Comparison of ENCODE assay signal across 15 cellular contexts in genomic region chr2:159086332-159086731, GRCh38.
A peak's percentile ranks its signal among the peaks of the same experiment; 100 is the strongest.
DNase-seq lines count a peak whose midpoint lies in the region; ATAC-seq, FAIRE-seq and TF ChIP-seq lines count a peak whose summit lies in the region.
"Had no signal": no experiment of that assay in that cellular context is flagged by ENCODE, and none has a peak within 500 bp of the region (broad histone marks: within the 10 kb centered on the region; RNA-seq: fewer than 3 reads in every experiment).

No MANE protein-coding gene starts in this region.

- intact Hi-C loops in Calu3 (cut with micrococcal nuclease; ENCODE audit: unreplicated experiment) = no loop called here

- H3K4me1 Mint-ChIP-seq in nephron (peaks cover 74% of the 10 kb centered on the region), Calu3 (ENCODE audit: low read depth, unreplicated experiment) (peaks cover 32% of the 10 kb centered on the region)
- peaks cover 22% of the 10 kb centered on the region for H3K4me1 Mint-ChIP-seq in activated CD8-positive, alpha-beta T cell treated with anti-CD3 and anti-CD28 coated beads, Interleukin-2, amount 10 ng/mL, durations not matched to agents 7 days and 5 days (ENCODE audit: low read depth)

- CTCF ChIA-PET in activated CD8-positive, alpha-beta T cell treated with anti-CD3 and anti-CD28 coated beads, Interleukin-2, amount 10 ng/mL, durations not matched to agents 7 days and 5 days (lab: Charles Lee) = interaction anchor here (1.4 kb wide), 1 partner anchor 33 kb away, joined by 7 read pairs; no protein-coding TSS in a partner anchor
- CTCF ChIA-PET in Calu3 (lab: Charles Lee) = no interaction called here

- H3K36me3 Mint-ChIP-seq in nephron (ENCODE audit: low read depth) (peaks cover 5% of the 10 kb centered on the region), Calu3 (ENCODE audit: insufficient read depth, unreplicated experiment) (peaks cover 20% of the 10 kb centered on the region)
- H3K36me3 Mint-ChIP-seq in activated CD8-positive, alpha-beta T cell treated with anti-CD3 and anti-CD28 coated beads, Interleukin-2, amount 10 ng/mL, durations not matched to agents 7 days and 5 days (ENCODE audit: low read depth) = no peaks in the 10 kb centered on the region

- DNase-seq in DMS53 (lab: John Stamatoyannopoulos, UW) = peak; percentile 19
- DNase-seq in DMS53 treated with DMSO at 0.1 percent for 48 hours (lab: John Stamatoyannopoulos, UW; ENCODE audit: unreplicated experiment) = no peak
- DNase-seq in NCI-H2171 (lab: John Stamatoyannopoulos, UW) = peak; percentile 83
- DNase-seq in cerebellum (ENCODE audit: low spot score) = peak; percentile 34
- no peak for DNase-seq in D721Med (ENCODE audit: insufficient read length, low spot score)
- no peak for DNase-seq in activated CD8-positive, alpha-beta T cell treated with anti-CD3 and anti-CD28 coated beads, Interleukin-2, amount 10 ng/mL, durations not matched to agents 7 days and 5 days
- no peak for DNase-seq in Calu3
- DNase-seq: activated CD8-positive, alpha-beta T cell treated with anti-CD3 and anti-CD28 coated beads for 36 hours; activated effector memory CD4-positive, alpha-beta T cell treated with anti-CD3 and anti-CD28 coated beads, Interleukin-2, amount 50 U/mL, for 16 hours; midbrain; NCI-H774; SIG-M5; trophoblast cell had no signal

- POLR2A ChIA-PET in activated CD8-positive, alpha-beta T cell treated with anti-CD3 and anti-CD28 coated beads, Interleukin-2, amount 10 ng/mL, durations not matched to agents 7 days and 5 days (lab: Charles Lee) = no interaction called here

- TF ChIP-seq CTCF in nephron (IDR thresholded peaks at IDR 0.05; ENCODE audit: unreplicated experiment in 3 of 3) (no peak), D721Med (IDR thresholded peaks at IDR 0.05; ENCODE audit: insufficient read depth, missing control alignments) (no peak), Calu3 (IDR thresholded peaks at IDR 0.05; ENCODE audit: unreplicated experiment) (no peak)

- H3K4me3 Mint-ChIP-seq in nephron (no peak overlapping the region), Calu3 (ENCODE audit: low read depth, unreplicated experiment) (no peak overlapping the region)
- H3K4me3 Mint-ChIP-seq in activated CD8-positive, alpha-beta T cell treated with anti-CD3 and anti-CD28 coated beads, Interleukin-2, amount 10 ng/mL, durations not matched to agents 7 days and 5 days = no peak overlapping the region
- H3K4me3 Mint-ChIP-seq: activated CD8-positive, alpha-beta T cell treated with anti-CD3 and anti-CD28 coated beads for 36 hours had no signal

- no peaks in the 10 kb centered on the region for H3K27me3 Mint-ChIP-seq in nephron (ENCODE audit: low read depth)
- H3K27me3 Mint-ChIP-seq in activated CD8-positive, alpha-beta T cell treated with anti-CD3 and anti-CD28 coated beads, Interleukin-2, amount 10 ng/mL, durations not matched to agents 7 days and 5 days (ENCODE audit: low read depth) = no peaks in the 10 kb centered on the region
- no peaks in the 10 kb centered on the region for H3K27me3 Mint-ChIP-seq in Calu3 (ENCODE audit: unreplicated experiment)
- H3K27me3 Mint-ChIP-seq: activated CD8-positive, alpha-beta T cell treated with anti-CD3 and anti-CD28 coated beads for 36 hours had no signal

- peak overlapping the region; percentile 42 to 86 (median 48) for H3K27ac Mint-ChIP-seq in nephron
- H3K27ac Mint-ChIP-seq in activated CD8-positive, alpha-beta T cell treated with anti-CD3 and anti-CD28 coated beads, Interleukin-2, amount 10 ng/mL, durations not matched to agents 7 days and 5 days = no peak overlapping the region
- no peak overlapping the region for H3K27ac Mint-ChIP-seq in Calu3 (ENCODE audit: unreplicated experiment)
- H3K27ac Mint-ChIP-seq: activated CD8-positive, alpha-beta T cell treated with anti-CD3 and anti-CD28 coated beads for 36 hours had no signal

- FAIRE-seq in D721Med (lab: Jason Lieb, UNC) = no peak
- FAIRE-seq: bronchial epithelial cell had no signal

- H3K9me3 Mint-ChIP-seq in nephron = no peaks in the 10 kb centered on the region
- H3K9me3 Mint-ChIP-seq in activated CD8-positive, alpha-beta T cell treated with anti-CD3 and anti-CD28 coated beads, Interleukin-2, amount 10 ng/mL, durations not matched to agents 7 days and 5 days (ENCODE audit: insufficient read depth) = no peaks in the 10 kb centered on the region
- no peaks in the 10 kb centered on the region for H3K9me3 Mint-ChIP-seq in Calu3 (ENCODE audit: low read depth, unreplicated experiment)
- H3K9me3 Mint-ChIP-seq: activated CD8-positive, alpha-beta T cell treated with anti-CD3 and anti-CD28 coated beads for 36 hours had no signal

- BruUV-seq in Calu3 (replicated peaks; lab: Mats Ljungman, UMichigan) = no TSS peak

- ATAC-seq in activated CD8-positive, alpha-beta T cell treated with anti-CD3 and anti-CD28 coated beads, Interleukin-2, amount 10 ng/mL, durations not matched to agents 7 days and 5 days = no peak
- ATAC-seq: activated CD8-positive, alpha-beta T cell treated with anti-CD3 and anti-CD28 coated beads for 36 hours had no signal

Comparison
In these comparisons a context has a peak if more than half of its experiments do, and no peak if none do; other contexts are left out.
1. DNase-seq: peak in DMS53 (single experiment), NCI-H2171 (single experiment) and cerebellum (single experiment); none in DMS53 treated with DMSO at 0.1 percent for 48 hours (single experiment), D721Med (single experiment), activated CD8-positive, alpha-beta T cell treated with anti-CD3 and anti-CD28 coated beads, Interleukin-2, amount 10 ng/mL, durations not matched to agents 7 days and 5 days (single experiment) and Calu3 (single experiment).
2. H3K27ac Mint-ChIP-seq: peak in nephron (3 of 3); none in activated CD8-positive, alpha-beta T cell treated with anti-CD3 and anti-CD28 coated beads, Interleukin-2, amount 10 ng/mL, durations not matched to agents 7 days and 5 days (single experiment) and Calu3 (single experiment).